In genomic region chr10:86399879-86400704, GRCh38 we compare ENCODE assay signal across 8 cellular contexts. TPM values are rescaled to one million over a fixed set of nuclear protein-coding genes. Genes with fewer than 3 reads are reported as not detected.
A peak's percentile ranks its signal among the peaks of the same experiment; 100 is the strongest.
DNase-seq lines count a peak whose midpoint lies in the region; ATAC-seq and TF ChIP-seq lines count a peak whose summit lies in the region.

No MANE protein-coding gene starts in this region.

- peaks cover 23% of the 10 kb centered on the region for H3K4me1 Mint-ChIP-seq in CD8-positive, alpha-beta T cell (ENCODE audit: low read depth)

- no peaks in the 10 kb centered on the region for H3K36me3 Mint-ChIP-seq in CD8-positive, alpha-beta T cell

- no peaks in the 10 kb centered on the region for H3K9me3 Mint-ChIP-seq in CD8-positive, alpha-beta T cell

- H3K27ac Mint-ChIP-seq in CD8-positive, alpha-beta T cell, result peak overlapping the region; percentile 90

- H3K9me3 ChIP-seq in CD8-positive, alpha-beta T cell (ENCODE audit: low read length), result no peaks in the 10 kb centered on the region

- intact Hi-C loops in CD8-positive, alpha-beta T cell (cut with DNase I, micrococcal nuclease), result loop anchor here (1.0 to 10.0 kb wide), 10 partner anchors 13 to 571 kb away; partner anchors contain the start of genes WAPL (in 2 of the 2) and BMPR1A (in 1 of the 2)
- intact Hi-C loops in dorsolateral prefrontal cortex (cut with DNase I) (loop anchor here (1.0 to 10.0 kb wide), 6 partner anchors 85 to 497 kb away; partner anchors contain the start of gene WAPL (in 1 of the 2)), lower leg skin (cut with DNase I; ENCODE audit: low total_unique reads) (loop anchor here (5.0 kb wide), 1 partner anchor 187 kb away; no protein-coding TSS in a partner anchor)

- no peaks in the 10 kb centered on the region for H3K27me3 Mint-ChIP-seq in CD8-positive, alpha-beta T cell (ENCODE audit: low read depth)

- H3K4me1 ChIP-seq in CD8-positive, alpha-beta T cell (ENCODE audit: insufficient read depth, low read length), result peaks cover 13% of the 10 kb centered on the region

- no peaks in the 10 kb centered on the region for H3K36me3 ChIP-seq in CD8-positive, alpha-beta T cell (ENCODE audit: insufficient read depth, low read length)

- no peak for TF ChIP-seq POLR2A in lower leg skin (IDR thresholded peaks at IDR 0.05)

- TF ChIP-seq CTCF in CD8-positive, alpha-beta T cell (IDR thresholded peaks at IDR 0.05), result peak; percentile 92
- TF ChIP-seq CTCF in dorsolateral prefrontal cortex (IDR thresholded peaks at IDR 0.05 in 54 of 56, conservative IDR thresholded peaks at IDR 0.05 in 2 of 56; ENCODE audit: low read depth in 1 of 56, partially characterized antibody in 56 of 56) (peak; percentile 84 to 100 (median 96)), lower leg skin (IDR thresholded peaks at IDR 0.05) (peak in 1 of 3 donors; percentile 85)

- peak; percentile 78 for ATAC-seq in CD8-positive, alpha-beta T cell
- ATAC-seq in GM19438 (IDR thresholded peaks at IDR 0.05; ENCODE audit: low read depth, unreplicated experiment) (peak; percentile 91), HG03571 (IDR thresholded peaks at IDR 0.05; ENCODE audit: unreplicated experiment) (peak; percentile 88)

- POLR2A ChIA-PET in CD8-positive, alpha-beta T cell (lab: Charles Lee), result interaction anchor here (0.6 to 5.6 kb wide), 12 partner anchors 9 to 190 kb away, joined by 3 to 56 read pairs (median 4); partner anchors contain the start of gene WAPL

- peak; percentile 87 to 97 (median 94) for DNase-seq in CD8-positive, alpha-beta T cell
- DNase-seq in NCI-H748 treated with DMSO at 0.1 percent for 48 hours (lab: John Stamatoyannopoulos, UW), result peak; percentile 79
- DNase-seq in activated CD4-positive, alpha-beta T cell treated with anti-CD3 and anti-CD28 coated beads, Interleukin-2, amount 50 U/mL, for 4 hours, result peak; percentile 93 to 96
- DNase-seq in dorsolateral prefrontal cortex, result peak; percentile 83 to 96 (median 95)
- peak; percentile 91 to 98 for DNase-seq in lower leg skin (ENCODE audit: low spot score in 2 of 2)
- DNase-seq in stimulated activated CD4-positive, alpha-beta T cell treated with anti-CD3 and anti-CD28 coated beads, Interleukin-4, amount 100 ng/mL, for 4 hours, result peak; percentile 91 to 97

- H3K4me3 ChIP-seq in CD8-positive, alpha-beta T cell (ENCODE audit: low read depth, low read length), result peak overlapping the region; percentile 89
- H3K4me3 ChIP-seq in dorsolateral prefrontal cortex, result peak overlapping the region; percentile 56 to 94 (median 76)
- peak overlapping the region; percentile 33 for H3K4me3 ChIP-seq in lower leg skin (ENCODE audit: low read depth, poor library complexity, severe bottlenecking)

- 0 to 1% methylated on average over 23 to 58 of the region's 90 CpGs for WGBS in lower leg skin, 2 donors

- no peaks in the 10 kb centered on the region for H3K27me3 ChIP-seq in CD8-positive, alpha-beta T cell (ENCODE audit: insufficient read depth, low read length)
- no peaks in the 10 kb centered on the region for H3K27me3 ChIP-seq in dorsolateral prefrontal cortex

- H3K4me3 Mint-ChIP-seq in CD8-positive, alpha-beta T cell, result peak overlapping the region; percentile 91

- H3K27ac ChIP-seq in CD8-positive, alpha-beta T cell (ENCODE audit: low read depth, low read length), result peak overlapping the region; percentile 66
- peak overlapping the region; percentile 35 to 98 (median 89) for H3K27ac ChIP-seq in dorsolateral prefrontal cortex

- CTCF ChIA-PET in CD8-positive, alpha-beta T cell (lab: Charles Lee), result interaction anchor here (0.7 to 8.4 kb wide), 35 partner anchors 9 to 540 kb away, joined by 3 to 118 read pairs (median 4); partner anchors contain the start of gene WAPL

RNA-seq across cellular contexts. Expression of gene GRID1, which starts 33.5 kb away (rescaled TPM):
- total RNA-seq in CD8-positive, alpha-beta T cell, result not detected
- total RNA-seq in dorsolateral prefrontal cortex, result 10 to 100 TPM; 34.8 to 69.0 (median 50.5) TPM
- total RNA-seq in lower leg skin, result 1 to 10 TPM; 1.4 to 4.9 (median 2.0) TPM

Comparison
In these comparisons a context has a peak if more than half of its experiments do, and no peak if none do; other contexts are left out.
1. Peak in every context shown above with its lines: DNase-seq, ATAC-seq, H3K4me3 ChIP-seq and H3K27ac ChIP-seq.
2. H3K4me3 ChIP-seq: peak in every context shown above with its lines; median percentile 89 in CD8-positive, alpha-beta T cell; 76 in dorsolateral prefrontal cortex; 33 in lower leg skin.
3. RNA of gene GRID1, which starts 33.5 kb away (total RNA-seq): 34.8 to 69.0 TPM in dorsolateral prefrontal cortex; 1.4 to 4.9 TPM in lower leg skin and not detected in CD8-positive, alpha-beta T cell; every median in the first group is over 4 times any median in the second.